1 cellular context compared by ENCODE assay signal in genomic region chr5:140576776-140577201, GRCh38.
TF ChIP-seq lines count a peak whose summit lies in the region.

No MANE protein-coding gene starts in this region.

TF ChIP-seq in IMR-90, 13 proteins besides CTCF, POLR2A, EP300 and RAD21:
- TF ChIP-seq RFX5 (IDR thresholded peaks at IDR 0.05; ENCODE audit: low read depth, low read length) (no peak), ELK1 (IDR thresholded peaks at IDR 0.05; ENCODE audit: borderline replicate concordance, low read depth, low read length) (no peak), NFE2L2 (IDR thresholded peaks at IDR 0.05; ENCODE audit: low read depth, low read length) (no peak), SMC3 (IDR thresholded peaks at IDR 0.05; ENCODE audit: low read depth, low read length) (no peak), CEBPB (IDR thresholded peaks at IDR 0.05; ENCODE audit: low read depth, low read length) (no peak)
